In genomic region chr7:73560035-73560835, GRCh38 we compare ENCODE assay signal across 10 cellular contexts.
A peak's percentile ranks its signal among the peaks of the same experiment; 100 is the strongest.
DNase-seq lines count a peak whose midpoint lies in the region; ATAC-seq and TF ChIP-seq lines count a peak whose summit lies in the region.
"Had no signal": no experiment of that assay in that cellular context is flagged by ENCODE, and none has a peak within 500 bp of the region (broad histone marks: within the 10 kb centered on the region; RNA-seq: fewer than 3 reads in every experiment).

No MANE protein-coding gene starts in this region.

- in situ Hi-C loops in ACHN (cut with HindIII; ENCODE audit: low pct_ligation_motif_present, low pct_unique_long_range_greater_than_20kb, low sequenced_read_pairs): no loop called here

- no peak overlapping the region for H3K27ac ChIP-seq in epithelial cell of prostate

- no peak for TF ChIP-seq CTCF in GM10266 (IDR thresholded peaks at IDR 0.05; ENCODE audit: control insufficient read depth, insufficient read depth, low read depth, missing control alignments)

- DNase-seq in ACHN (peak; percentile 79), GM10266 (ENCODE audit: extremely low spot score) (peak; percentile 53), NOMO-1 treated with DMSO at 0.1 percent for 48 hours (lab: John Stamatoyannopoulos, UW; ENCODE audit: unreplicated experiment) (peak; percentile 85), epithelial cell of prostate (ENCODE audit: low read depth, low spot score) (peak; percentile 51), NCI-H128 (lab: John Stamatoyannopoulos, UW; ENCODE audit: unreplicated experiment) (no peak), NCI-H1436 (lab: John Stamatoyannopoulos, UW) (no peak), NCI-H1092 treated with DMSO at 0.1 percent for 48 hours (lab: John Stamatoyannopoulos, UW) (no peak)
- DNase-seq: activated naive CD8-positive, alpha-beta T cell treated with anti-CD3 and anti-CD28 coated beads, Interleukin-2, amount 10 ng/mL, durations not matched to agents 7 days and 5 days; stomach had no signal

- no peak for ATAC-seq in HG02840 (IDR thresholded peaks at IDR 0.05; ENCODE audit: low FRiP score, unreplicated experiment)

Comparison
In these comparisons a context has a peak if more than half of its experiments do, and no peak if none do; other contexts are left out.
1. DNase-seq: peak in ACHN (single experiment), GM10266 (single experiment), NOMO-1 treated with DMSO at 0.1 percent for 48 hours (single experiment) and epithelial cell of prostate (single experiment); none in NCI-H128 (single experiment), NCI-H1436 (single experiment) and NCI-H1092 treated with DMSO at 0.1 percent for 48 hours (single experiment).